In genomic region chr14:75306917-75307699, GRCh38 we compare ENCODE assay signal across 9 cellular contexts. TPM values are rescaled to one million over a fixed set of nuclear protein-coding genes. Genes with fewer than 3 reads are reported as not detected.
A peak's percentile ranks its signal among the peaks of the same experiment; 100 is the strongest.
DNase-seq lines count a peak whose midpoint lies in the region; ATAC-seq and TF ChIP-seq lines count a peak whose summit lies in the region.
"Had no signal": no experiment of that assay in that cellular context is flagged by ENCODE, and none has a peak within 500 bp of the region (broad histone marks: within the 10 kb centered on the region; RNA-seq: fewer than 3 reads in every experiment).

No MANE protein-coding gene starts in this region.

- TF ChIP-seq CTCF in HFF-Myc (IDR thresholded peaks at IDR 0.05; ENCODE audit: low read depth, low read length, missing control alignments), result peak; percentile 33
- TF ChIP-seq CTCF in prostate gland (IDR thresholded peaks at IDR 0.05), result peak in 2 of 4 experiments; percentile 25 to 26

- DNase-seq in ELR (ENCODE audit: low read depth) (peak; percentile 49), HFF-Myc (ENCODE audit: extremely low read depth, low read depth) (no peak), NCI-H526 (lab: John Stamatoyannopoulos, UW) (peak; percentile 50 to 84), cerebellar cortex (ENCODE audit: low spot score) (peak; percentile 40), prostate gland (ENCODE audit: low spot score) (no peak)
- no peak for DNase-seq in stimulated activated effector memory CD8-positive, alpha-beta T cell treated with anti-CD3 and anti-CD28 coated beads, Interleukin-12 subunit alpha, Interleukin-12 subunit beta, amount 100 ng/mL, for 72 hours (ENCODE audit: low spot score in 2 of 2)

- ATAC-seq in stimulated activated effector memory CD8-positive, alpha-beta T cell treated with anti-CD3 and anti-CD28 coated beads, Interleukin-12 subunit alpha, Interleukin-12 subunit beta, amount 100 ng/mL, for 72 hours, result peak; percentile 83
- no peak for ATAC-seq in GM18867 (IDR thresholded peaks at IDR 0.05; ENCODE audit: unreplicated experiment)

- intact Hi-C loops in prostate gland (cut with DNase I), result loop anchor here (1.0 to 5.0 kb wide), 3 partner anchors 181 to 350 kb away; no protein-coding TSS in a partner anchor

- H3K36me3 ChIP-seq in prostate gland, result no peaks in the 10 kb centered on the region
- H3K36me3 ChIP-seq: upper lobe of left lung had no signal

- no peaks in the 10 kb centered on the region for H3K4me1 ChIP-seq in prostate gland (replicated peaks)

- H3K27ac ChIP-seq in prostate gland, result no peak overlapping the region
- H3K27ac ChIP-seq: upper lobe of left lung had no signal

- TF ChIP-seq POLR2A in prostate gland (IDR thresholded peaks at IDR 0.05), result no peak

- no peaks in the 10 kb centered on the region for H3K27me3 ChIP-seq in prostate gland (replicated peaks; ENCODE audit: insufficient read depth)
- H3K27me3 ChIP-seq: upper lobe of left lung had no signal

- H3K4me3 ChIP-seq in HFF-Myc (replicated peaks; ENCODE audit: low read depth, low read length) (no peak overlapping the region), prostate gland (no peak overlapping the region)
- H3K4me3 ChIP-seq: upper lobe of left lung had no signal

- no peak overlapping the region for H3K4me3 Mint-ChIP-seq in stimulated activated effector memory CD8-positive, alpha-beta T cell treated with anti-CD3 and anti-CD28 coated beads, Interleukin-12 subunit alpha, Interleukin-12 subunit beta, amount 100 ng/mL, for 72 hours
- H3K4me3 Mint-ChIP-seq: T-cell had no signal

- no peaks in the 10 kb centered on the region for H3K9me3 ChIP-seq in prostate gland
- H3K9me3 ChIP-seq: upper lobe of left lung had no signal

- peaks cover 15% of the 10 kb centered on the region for H3K4me1 Mint-ChIP-seq in stimulated activated effector memory CD8-positive, alpha-beta T cell treated with anti-CD3 and anti-CD28 coated beads, Interleukin-12 subunit alpha, Interleukin-12 subunit beta, amount 100 ng/mL, for 72 hours

- no peaks in the 10 kb centered on the region for H3K36me3 Mint-ChIP-seq in stimulated activated effector memory CD8-positive, alpha-beta T cell treated with anti-CD3 and anti-CD28 coated beads, Interleukin-12 subunit alpha, Interleukin-12 subunit beta, amount 100 ng/mL, for 72 hours
- H3K36me3 Mint-ChIP-seq: T-cell had no signal

- 71% methylated on average over 9 of the region's 9 CpGs for WGBS in prostate gland

- H3K9me3 Mint-ChIP-seq in stimulated activated effector memory CD8-positive, alpha-beta T cell treated with anti-CD3 and anti-CD28 coated beads, Interleukin-12 subunit alpha, Interleukin-12 subunit beta, amount 100 ng/mL, for 72 hours, result no peaks in the 10 kb centered on the region
- H3K9me3 Mint-ChIP-seq: T-cell had no signal

- no peak overlapping the region for H3K27ac Mint-ChIP-seq in stimulated activated effector memory CD8-positive, alpha-beta T cell treated with anti-CD3 and anti-CD28 coated beads, Interleukin-12 subunit alpha, Interleukin-12 subunit beta, amount 100 ng/mL, for 72 hours
- H3K27ac Mint-ChIP-seq: T-cell had no signal

RNA-seq across cellular contexts. Expression of gene FOS, which starts 28.5 kb away (rescaled TPM):
- total RNA-seq in prostate gland, result 100 to 1,000 TPM in 1 of 2 donors, 10 to 100 TPM in 1; 73.9 to 127 TPM

Comparison
In these comparisons a context has a peak if more than half of its experiments do, and no peak if none do; other contexts are left out.
1. DNase-seq: peak in ELR (single experiment), NCI-H526 (2 of 2) and cerebellar cortex (single experiment); none in HFF-Myc (single experiment), stimulated activated effector memory CD8-positive, alpha-beta T cell treated with anti-CD3 and anti-CD28 coated beads, Interleukin-12 subunit alpha, Interleukin-12 subunit beta, amount 100 ng/mL, for 72 hours (0 of 2) and prostate gland (single experiment).